Comparison of ENCODE assay signal across 10 cellular contexts in the genomic region with DNA sequence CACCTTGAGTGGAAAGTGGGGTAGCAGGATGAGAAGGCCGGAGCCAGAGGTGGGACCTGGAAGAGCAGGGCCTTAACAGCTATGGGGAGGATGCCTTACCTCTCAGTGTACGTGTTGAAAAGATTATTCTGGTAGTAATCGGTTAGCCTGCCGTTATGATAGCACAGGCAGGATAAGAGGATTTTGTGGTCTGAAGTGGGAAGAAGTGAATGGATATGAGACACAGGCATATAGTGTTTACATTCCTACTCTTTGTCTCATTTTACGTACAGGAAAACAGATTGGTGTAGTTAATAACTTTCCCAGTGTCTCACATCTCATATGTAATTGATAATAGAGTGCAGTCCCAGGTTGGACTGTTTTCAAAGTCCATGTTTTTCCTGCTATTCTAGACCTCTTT.
DNase-seq lines count a peak whose midpoint lies in the region; ATAC-seq and TF ChIP-seq lines count a peak whose summit lies in the region.
"Had no signal": no experiment of that assay in that cellular context is flagged by ENCODE, and none has a peak within 500 bp of the region (broad histone marks: within the 10 kb centered on the region; RNA-seq: fewer than 3 reads in every experiment).

No MANE protein-coding gene starts in this region.

- peak overlapping the region; percentile 79 to 92 for H3K27ac ChIP-seq in thoracic aorta

- H3K36me3 ChIP-seq in thoracic aorta = no peaks in the 10 kb centered on the region

- CTCF ChIA-PET in activated CD8-positive, alpha-beta T cell treated with anti-CD3 and anti-CD28 coated beads for 36 hours (lab: Charles Lee) = no interaction called here
- CTCF ChIA-PET in activated CD8-positive, alpha-beta T cell treated with anti-CD3 and anti-CD28 coated beads, Interleukin-2, amount 10 ng/mL, durations not matched to agents 7 days and 5 days (lab: Charles Lee) = interaction anchor here (0.9 to 1.2 kb wide), 2 partner anchors 23 to 115 kb away, joined by 3 read pairs; no protein-coding TSS in a partner anchor

- no peak for TF ChIP-seq CTCF in activated CD8-positive, alpha-beta T cell treated with anti-CD3 and anti-CD28 coated beads for 36 hours (IDR thresholded peaks at IDR 0.05)
- TF ChIP-seq CTCF in lower leg skin (IDR thresholded peaks at IDR 0.05) (no peak), thoracic aorta (IDR thresholded peaks at IDR 0.05) (no peak)

- WGBS in lower leg skin, 2 donors = 50 to 59% methylated on average over 5 of the region's 5 CpGs

- peaks cover 37% of the 10 kb centered on the region for H3K36me3 Mint-ChIP-seq in activated CD8-positive, alpha-beta T cell treated with anti-CD3 and anti-CD28 coated beads for 36 hours (ENCODE audit: low read depth)
- H3K36me3 Mint-ChIP-seq in activated CD8-positive, alpha-beta T cell treated with anti-CD3 and anti-CD28 coated beads, Interleukin-2, amount 10 ng/mL, durations not matched to agents 7 days and 5 days (ENCODE audit: low read depth) = peaks cover 26% of the 10 kb centered on the region
- peaks cover 15% of the 10 kb centered on the region for H3K36me3 Mint-ChIP-seq in activated T-helper 1 cell treated with anti-CD3 and anti-CD28 coated beads, Interleukin-12 subunit alpha, Interleukin-12 subunit beta, Interleukin-2, Interleukin-4 antibody, amounts not matched to agents 30 ng/mL and 10 ng/mL and 1 ng/mL, durations not matched to agents 14 hours and 24 hours and 36 hours (ENCODE audit: low read depth)

- no peaks in the 10 kb centered on the region for H3K9me3 Mint-ChIP-seq in activated CD8-positive, alpha-beta T cell treated with anti-CD3 and anti-CD28 coated beads for 36 hours
- H3K9me3 Mint-ChIP-seq in activated CD8-positive, alpha-beta T cell treated with anti-CD3 and anti-CD28 coated beads, Interleukin-2, amount 10 ng/mL, durations not matched to agents 7 days and 5 days (ENCODE audit: insufficient read depth) = no peaks in the 10 kb centered on the region
- no peaks in the 10 kb centered on the region for H3K9me3 Mint-ChIP-seq in activated T-helper 1 cell treated with anti-CD3 and anti-CD28 coated beads, Interleukin-12 subunit alpha, Interleukin-12 subunit beta, Interleukin-2, Interleukin-4 antibody, amounts not matched to agents 30 ng/mL and 10 ng/mL and 1 ng/mL, durations not matched to agents 14 hours and 24 hours and 36 hours

- no peak overlapping the region for H3K4me3 Mint-ChIP-seq in activated CD8-positive, alpha-beta T cell treated with anti-CD3 and anti-CD28 coated beads for 36 hours
- no peak overlapping the region for H3K4me3 Mint-ChIP-seq in activated CD8-positive, alpha-beta T cell treated with anti-CD3 and anti-CD28 coated beads, Interleukin-2, amount 10 ng/mL, durations not matched to agents 7 days and 5 days
- peak overlapping the region; percentile 24 for H3K4me3 Mint-ChIP-seq in activated T-helper 1 cell treated with anti-CD3 and anti-CD28 coated beads, Interleukin-12 subunit alpha, Interleukin-12 subunit beta, Interleukin-2, Interleukin-4 antibody, amounts not matched to agents 30 ng/mL and 10 ng/mL and 1 ng/mL, durations not matched to agents 14 hours and 24 hours and 36 hours

- H3K27me3 Mint-ChIP-seq in activated CD8-positive, alpha-beta T cell treated with anti-CD3 and anti-CD28 coated beads for 36 hours = no peaks in the 10 kb centered on the region
- H3K27me3 Mint-ChIP-seq in activated CD8-positive, alpha-beta T cell treated with anti-CD3 and anti-CD28 coated beads, Interleukin-2, amount 10 ng/mL, durations not matched to agents 7 days and 5 days (ENCODE audit: low read depth) = no peaks in the 10 kb centered on the region
- no peaks in the 10 kb centered on the region for H3K27me3 Mint-ChIP-seq in activated T-helper 1 cell treated with anti-CD3 and anti-CD28 coated beads, Interleukin-12 subunit alpha, Interleukin-12 subunit beta, Interleukin-2, Interleukin-4 antibody, amounts not matched to agents 30 ng/mL and 10 ng/mL and 1 ng/mL, durations not matched to agents 14 hours and 24 hours and 36 hours (ENCODE audit: insufficient read depth)

- H3K9me3 ChIP-seq in thoracic aorta = no peaks in the 10 kb centered on the region

- H3K27ac Mint-ChIP-seq in activated CD8-positive, alpha-beta T cell treated with anti-CD3 and anti-CD28 coated beads for 36 hours = peak overlapping the region; percentile 8
- no peak overlapping the region for H3K27ac Mint-ChIP-seq in activated CD8-positive, alpha-beta T cell treated with anti-CD3 and anti-CD28 coated beads, Interleukin-2, amount 10 ng/mL, durations not matched to agents 7 days and 5 days
- peak overlapping the region; percentile 49 for H3K27ac Mint-ChIP-seq in activated T-helper 1 cell treated with anti-CD3 and anti-CD28 coated beads, Interleukin-12 subunit alpha, Interleukin-12 subunit beta, Interleukin-2, Interleukin-4 antibody, amounts not matched to agents 30 ng/mL and 10 ng/mL and 1 ng/mL, durations not matched to agents 14 hours and 24 hours and 36 hours

- no peak for DNase-seq in activated CD8-positive, alpha-beta T cell treated with anti-CD3 and anti-CD28 coated beads for 36 hours
- DNase-seq in activated CD8-positive, alpha-beta T cell treated with anti-CD3 and anti-CD28 coated beads, Interleukin-2, amount 10 ng/mL, durations not matched to agents 7 days and 5 days = no peak
- no peak for DNase-seq in activated T-helper 1 cell treated with anti-CD3 and anti-CD28 coated beads, Interleukin-12 subunit alpha, Interleukin-12 subunit beta, Interleukin-2, Interleukin-4 antibody, amounts not matched to agents 30 ng/mL and 10 ng/mL and 1 ng/mL, durations not matched to agents 14 hours and 24 hours and 36 hours (ENCODE audit: low spot score)
- no peak for DNase-seq in lower leg skin (ENCODE audit: low spot score in 2 of 2)
- DNase-seq in thoracic aorta (ENCODE audit: low spot score) = no peak
- no peak for DNase-seq in foreskin melanocyte
- no peak for DNase-seq in NCI-H2029 (lab: John Stamatoyannopoulos, UW)
- DNase-seq: NCI-H2081 treated with DMSO at 0.1 percent for 48 hours, SIG-M5 had no signal

- no peaks in the 10 kb centered on the region for H3K4me1 Mint-ChIP-seq in activated CD8-positive, alpha-beta T cell treated with anti-CD3 and anti-CD28 coated beads for 36 hours (ENCODE audit: low read depth)
- peaks cover 47% of the 10 kb centered on the region for H3K4me1 Mint-ChIP-seq in activated CD8-positive, alpha-beta T cell treated with anti-CD3 and anti-CD28 coated beads, Interleukin-2, amount 10 ng/mL, durations not matched to agents 7 days and 5 days (ENCODE audit: low read depth)
- H3K4me1 Mint-ChIP-seq in activated T-helper 1 cell treated with anti-CD3 and anti-CD28 coated beads, Interleukin-12 subunit alpha, Interleukin-12 subunit beta, Interleukin-2, Interleukin-4 antibody, amounts not matched to agents 30 ng/mL and 10 ng/mL and 1 ng/mL, durations not matched to agents 14 hours and 24 hours and 36 hours (ENCODE audit: low read depth) = peaks cover 40% of the 10 kb centered on the region

- no peak for TF ChIP-seq POLR2A in lower leg skin (IDR thresholded peaks at IDR 0.05)

- intact Hi-C loops in activated CD8-positive, alpha-beta T cell treated with anti-CD3 and anti-CD28 coated beads for 36 hours (cut with micrococcal nuclease) = no loop called here
- intact Hi-C loops in activated T-helper 1 cell treated with anti-CD3 and anti-CD28 coated beads, Interleukin-12 subunit alpha, Interleukin-12 subunit beta, Interleukin-2, Interleukin-4 antibody, amounts not matched to agents 30 ng/mL and 10 ng/mL and 1 ng/mL, durations not matched to agents 14 hours and 24 hours and 36 hours (cut with micrococcal nuclease) = loop anchor here (5.0 kb wide), 1 partner anchor 305 kb away; no protein-coding TSS in a partner anchor
- intact Hi-C loops in lower leg skin (cut with DNase I; ENCODE audit: low total_unique reads) = no loop called here

- no peaks in the 10 kb centered on the region for H3K27me3 ChIP-seq in thoracic aorta (replicated peaks; ENCODE audit: insufficient read depth)

- H3K4me3 ChIP-seq in lower leg skin (ENCODE audit: low read depth, poor library complexity, severe bottlenecking) (peak overlapping the region; percentile 6), thoracic aorta (peak overlapping the region; percentile 71)

- POLR2A ChIA-PET in activated CD8-positive, alpha-beta T cell treated with anti-CD3 and anti-CD28 coated beads for 36 hours (lab: Charles Lee) = no interaction called here
- POLR2A ChIA-PET in activated CD8-positive, alpha-beta T cell treated with anti-CD3 and anti-CD28 coated beads, Interleukin-2, amount 10 ng/mL, durations not matched to agents 7 days and 5 days (lab: Charles Lee) = interaction anchor here (1.6 kb wide), 1 partner anchor 68 kb away, joined by 6 read pairs; no protein-coding TSS in a partner anchor

- peaks cover 23 to 57% of the 10 kb centered on the region in 2 donors for H3K4me1 ChIP-seq in thoracic aorta (ENCODE audit: control insufficient read depth in 1 of 2, low read depth in 2 of 2)

- ATAC-seq in activated CD8-positive, alpha-beta T cell treated with anti-CD3 and anti-CD28 coated beads for 36 hours = no peak
- no peak for ATAC-seq in activated CD8-positive, alpha-beta T cell treated with anti-CD3 and anti-CD28 coated beads, Interleukin-2, amount 10 ng/mL, durations not matched to agents 7 days and 5 days
- ATAC-seq in thoracic aorta (ENCODE audit: insufficient number of reproducible peaks, low FRiP score, low read depth) (no peak), HG02870 (IDR thresholded peaks at IDR 0.05; ENCODE audit: unreplicated experiment) (no peak)
